17 cellular contexts compared by ENCODE assay signal in genomic region chr4:140249351-140249750, GRCh38.
A peak's percentile ranks its signal among the peaks of the same experiment; 100 is the strongest.
DNase-seq lines count a peak whose midpoint lies in the region; ATAC-seq, FAIRE-seq and TF ChIP-seq lines count a peak whose summit lies in the region.
"Had no signal": no experiment of that assay in that cellular context is flagged by ENCODE, and none has a peak within 500 bp of the region (broad histone marks: within the 10 kb centered on the region; RNA-seq: fewer than 3 reads in every experiment).

No MANE protein-coding gene starts in this region.

- no peaks in the 10 kb centered on the region for H3K9me3 Mint-ChIP-seq in activated CD4-positive, alpha-beta memory T cell treated with anti-CD3 and anti-CD28 coated beads, Interleukin-2, amount 10 ng/mL, durations not matched to agents 7 days and 5 days
- H3K9me3 Mint-ChIP-seq: activated CD4-positive, alpha-beta T cell treated with anti-CD3 and anti-CD28 coated beads, Interleukin-2, amount 10 ng/mL, durations not matched to agents 7 days and 5 days; activated T-helper 1 cell treated with anti-CD3 and anti-CD28 coated beads, Interleukin-12 subunit alpha, Interleukin-12 subunit beta, Interleukin-2, Interleukin-4 antibody, amounts not matched to agents 30 ng/mL and 10 ng/mL and 1 ng/mL, durations not matched to agents 14 hours and 24 hours and 36 hours had no signal

- WGBS in HepG2 (ENCODE audit: low lambda C conversion rate): 73% methylated on average over 4 of the region's 4 CpGs
- 75% methylated on average over 4 of the region's 4 CpGs for WGBS in right lobe of liver (ENCODE audit: insufficient coverage, low coverage, low lambda C conversion rate, missing lambda C conversion rate)

- POLR2A ChIA-PET in HepG2 (lab: Yijun Ruan, JAX): no interaction called here
- POLR2A ChIA-PET in activated CD4-positive, alpha-beta memory T cell treated with anti-CD3 and anti-CD28 coated beads, Interleukin-2, amount 10 ng/mL, durations not matched to agents 7 days and 5 days (lab: Charles Lee): interaction anchor here (0.7 kb wide), 1 partner anchor 96 kb away, joined by 3 read pairs; the partner anchor contains the start of gene MAML3

- H3K27ac Mint-ChIP-seq in activated CD4-positive, alpha-beta memory T cell treated with anti-CD3 and anti-CD28 coated beads, Interleukin-2, amount 10 ng/mL, durations not matched to agents 7 days and 5 days: no peak overlapping the region
- H3K27ac Mint-ChIP-seq: activated CD4-positive, alpha-beta T cell treated with anti-CD3 and anti-CD28 coated beads, Interleukin-2, amount 10 ng/mL, durations not matched to agents 7 days and 5 days; activated T-helper 1 cell treated with anti-CD3 and anti-CD28 coated beads, Interleukin-12 subunit alpha, Interleukin-12 subunit beta, Interleukin-2, Interleukin-4 antibody, amounts not matched to agents 30 ng/mL and 10 ng/mL and 1 ng/mL, durations not matched to agents 14 hours and 24 hours and 36 hours had no signal

- no peak for TF ChIP-seq RAD21 in HepG2 (CRISPR knock-in tag; IDR thresholded peaks at IDR 0.05)

- TF ChIP-seq POLR2A in HepG2 (IDR thresholded peaks at IDR 0.05; ENCODE audit: insufficient read depth in 1 of 2, low read depth in 2 of 2, low read length in 2 of 2): no peak
- TF ChIP-seq POLR2A in right lobe of liver (IDR thresholded peaks at IDR 0.05): no peak

- H3K4me1 ChIP-seq in HepG2 (ENCODE audit: insufficient read depth, low read length): peaks cover 12% of the 10 kb centered on the region
- H3K4me1 ChIP-seq in right lobe of liver: peaks cover 0 to 6% (median 0%) of the 10 kb centered on the region in 4 donors

- no peak overlapping the region for H3K4me2 ChIP-seq in HepG2 (ENCODE audit: low read depth, low read length)

- ATAC-seq in HepG2 (no peak), right lobe of liver (no peak), GM19467 (IDR thresholded peaks at IDR 0.05; ENCODE audit: unreplicated experiment) (no peak), GM18873 (IDR thresholded peaks at IDR 0.05; ENCODE audit: low FRiP score, unreplicated experiment) (no peak)

- H3K36me3 ChIP-seq in HepG2 (replicated peaks in 1 of 2; ENCODE audit: control insufficient read depth in 1 of 2, insufficient read depth in 2 of 2, low read length in 2 of 2) (no peaks in the 10 kb centered on the region), right lobe of liver (no peaks in the 10 kb centered on the region)
- H3K36me3 ChIP-seq: ascending aorta, BE2C, HAP-1 had no signal

- no peak overlapping the region for H3K4me3 Mint-ChIP-seq in activated CD4-positive, alpha-beta memory T cell treated with anti-CD3 and anti-CD28 coated beads, Interleukin-2, amount 10 ng/mL, durations not matched to agents 7 days and 5 days
- H3K4me3 Mint-ChIP-seq: activated CD4-positive, alpha-beta T cell treated with anti-CD3 and anti-CD28 coated beads, Interleukin-2, amount 10 ng/mL, durations not matched to agents 7 days and 5 days; activated T-helper 1 cell treated with anti-CD3 and anti-CD28 coated beads, Interleukin-12 subunit alpha, Interleukin-12 subunit beta, Interleukin-2, Interleukin-4 antibody, amounts not matched to agents 30 ng/mL and 10 ng/mL and 1 ng/mL, durations not matched to agents 14 hours and 24 hours and 36 hours had no signal

- in situ Hi-C loops in HepG2 (cut with HindIII; ENCODE audit: extremely low pct_ligation_motif_present, low pct_unique_long_range_greater_than_20kb) (no loop called here), SK-MEL-5 (cut with HindIII; ENCODE audit: low pct_unique_long_range_greater_than_20kb, low sequenced_read_pairs) (no loop called here)

- DNase-seq in HepG2 (ENCODE audit: low spot score) (no peak), right lobe of liver (no peak), SK-MEL-5 (ENCODE audit: low read depth, low spot score) (peak; percentile 20), fibroblast of the aortic adventitia (ENCODE audit: low read depth) (peak; percentile 82)
- DNase-seq in activated CD4-positive, alpha-beta memory T cell treated with anti-CD3 and anti-CD28 coated beads, Interleukin-2, amount 10 ng/mL, durations not matched to agents 7 days and 5 days: no peak
- no peak for DNase-seq in activated CD4-positive, alpha-beta T cell treated with anti-CD3 and anti-CD28 coated beads for 1 hour
- DNase-seq: activated CD4-positive, alpha-beta T cell treated with anti-CD3 and anti-CD28 coated beads, Interleukin-2, amount 10 ng/mL, durations not matched to agents 7 days and 5 days; BE2C; effector CD4-positive, alpha-beta T cell; kidney glomerular epithelial cell; RPMI8226; stimulated activated CD4-positive, alpha-beta T cell treated with anti-CD3 and anti-CD28 coated beads, Interleukin-2, amount 100 ng/mL, for 48 hours had no signal

- CTCF ChIA-PET in HepG2 (lab: Yijun Ruan, JAX; ENCODE audit: low intra/inter-chr PET ratio, low total read pairs): no interaction called here
- CTCF ChIA-PET in activated CD4-positive, alpha-beta memory T cell treated with anti-CD3 and anti-CD28 coated beads, Interleukin-2, amount 10 ng/mL, durations not matched to agents 7 days and 5 days (lab: Charles Lee): interaction anchor here (0.7 kb wide), 1 partner anchor 212 kb away, joined by 4 read pairs; no protein-coding TSS in a partner anchor

- BruUV-seq in HepG2 (replicated peaks; lab: Mats Ljungman, UMichigan): no TSS peak

- H3K9ac ChIP-seq in HepG2 (ENCODE audit: insufficient read depth, low read depth, low read length): no peak overlapping the region

- intact Hi-C loops in HepG2 (cut with micrococcal nuclease; ENCODE audit: unreplicated experiment) (no loop called here), right lobe of liver (cut with DNase I) (no loop called here)

- H4K20me1 ChIP-seq in HepG2 (ENCODE audit: insufficient read depth, low read length): no peaks in the 10 kb centered on the region

- no peak overlapping the region for H3K27ac ChIP-seq in HepG2 (ENCODE audit: extremely low read length, insufficient read depth, low read length)
- no peak overlapping the region for H3K27ac ChIP-seq in right lobe of liver
- H3K27ac ChIP-seq: ascending aorta had no signal

- peaks cover 16% of the 10 kb centered on the region for H3K4me1 Mint-ChIP-seq in activated CD4-positive, alpha-beta memory T cell treated with anti-CD3 and anti-CD28 coated beads, Interleukin-2, amount 10 ng/mL, durations not matched to agents 7 days and 5 days

- TF ChIP-seq CTCF in HepG2 (CRISPR knock-in tag; IDR thresholded peaks at IDR 0.05): no peak
- TF ChIP-seq CTCF in right lobe of liver (IDR thresholded peaks at IDR 0.05): no peak
- no peak for TF ChIP-seq CTCF in fibroblast of the aortic adventitia (IDR thresholded peaks at IDR 0.05; ENCODE audit: insufficient read depth, low read length)

- H3K4me3 ChIP-seq in HepG2 (replicated peaks in 1 of 3; ENCODE audit: insufficient read depth in 1 of 3, low read depth in 2 of 3, low read length in 3 of 3) (no peak overlapping the region), right lobe of liver (no peak overlapping the region), fibroblast of the aortic adventitia (ENCODE audit: low read depth, low read length) (no peak overlapping the region)
- H3K4me3 ChIP-seq: ascending aorta, HAP-1 had no signal

- H3K79me2 ChIP-seq in HepG2 (ENCODE audit: insufficient read depth, low read length): no peaks in the 10 kb centered on the region

- no peaks in the 10 kb centered on the region for H3K9me3 ChIP-seq in HepG2 (ENCODE audit: low read length)
- H3K9me3 ChIP-seq in right lobe of liver: no peaks in the 10 kb centered on the region
- H3K9me3 ChIP-seq: ascending aorta, BE2C, HAP-1 had no signal

- no peak for TF ChIP-seq EP300 in HepG2 (IDR thresholded peaks at IDR 0.05; ENCODE audit: low read depth in 2 of 2, low read length in 2 of 2)
- no peak for TF ChIP-seq EP300 in HepG2 (CRISPR knock-in tag; IDR thresholded peaks at IDR 0.05; ENCODE audit: borderline replicate concordance)

- H3K27me3 ChIP-seq in HepG2 (ENCODE audit: control insufficient read depth in 1 of 2, insufficient read depth in 2 of 2, low read length in 2 of 2) (peaks cover 2 to 11% of the 10 kb centered on the region in 2 experiments; a peak in 2 of 5 replicates), right lobe of liver (no peaks in the 10 kb centered on the region)
- H3K27me3 ChIP-seq: ascending aorta, BE2C had no signal

- no peak for FAIRE-seq in HepG2 (lab: Jason Lieb, UNC)

- H2AFZ ChIP-seq in HepG2 (ENCODE audit: low read length): no peak overlapping the region

- H3K27me3 Mint-ChIP-seq in activated CD4-positive, alpha-beta memory T cell treated with anti-CD3 and anti-CD28 coated beads, Interleukin-2, amount 10 ng/mL, durations not matched to agents 7 days and 5 days: peaks cover 27% of the 10 kb centered on the region

- H3K36me3 Mint-ChIP-seq in activated CD4-positive, alpha-beta memory T cell treated with anti-CD3 and anti-CD28 coated beads, Interleukin-2, amount 10 ng/mL, durations not matched to agents 7 days and 5 days (ENCODE audit: low read depth): no peaks in the 10 kb centered on the region

TF ChIP-seq in HepG2, 621 proteins besides CTCF, POLR2A, EP300 and RAD21 (continues in another document):
- TF ChIP-seq SMARCE1 (IDR thresholded peaks at IDR 0.05; ENCODE audit: borderline replicate concordance): no peak
- TF ChIP-seq, protein P1, sequence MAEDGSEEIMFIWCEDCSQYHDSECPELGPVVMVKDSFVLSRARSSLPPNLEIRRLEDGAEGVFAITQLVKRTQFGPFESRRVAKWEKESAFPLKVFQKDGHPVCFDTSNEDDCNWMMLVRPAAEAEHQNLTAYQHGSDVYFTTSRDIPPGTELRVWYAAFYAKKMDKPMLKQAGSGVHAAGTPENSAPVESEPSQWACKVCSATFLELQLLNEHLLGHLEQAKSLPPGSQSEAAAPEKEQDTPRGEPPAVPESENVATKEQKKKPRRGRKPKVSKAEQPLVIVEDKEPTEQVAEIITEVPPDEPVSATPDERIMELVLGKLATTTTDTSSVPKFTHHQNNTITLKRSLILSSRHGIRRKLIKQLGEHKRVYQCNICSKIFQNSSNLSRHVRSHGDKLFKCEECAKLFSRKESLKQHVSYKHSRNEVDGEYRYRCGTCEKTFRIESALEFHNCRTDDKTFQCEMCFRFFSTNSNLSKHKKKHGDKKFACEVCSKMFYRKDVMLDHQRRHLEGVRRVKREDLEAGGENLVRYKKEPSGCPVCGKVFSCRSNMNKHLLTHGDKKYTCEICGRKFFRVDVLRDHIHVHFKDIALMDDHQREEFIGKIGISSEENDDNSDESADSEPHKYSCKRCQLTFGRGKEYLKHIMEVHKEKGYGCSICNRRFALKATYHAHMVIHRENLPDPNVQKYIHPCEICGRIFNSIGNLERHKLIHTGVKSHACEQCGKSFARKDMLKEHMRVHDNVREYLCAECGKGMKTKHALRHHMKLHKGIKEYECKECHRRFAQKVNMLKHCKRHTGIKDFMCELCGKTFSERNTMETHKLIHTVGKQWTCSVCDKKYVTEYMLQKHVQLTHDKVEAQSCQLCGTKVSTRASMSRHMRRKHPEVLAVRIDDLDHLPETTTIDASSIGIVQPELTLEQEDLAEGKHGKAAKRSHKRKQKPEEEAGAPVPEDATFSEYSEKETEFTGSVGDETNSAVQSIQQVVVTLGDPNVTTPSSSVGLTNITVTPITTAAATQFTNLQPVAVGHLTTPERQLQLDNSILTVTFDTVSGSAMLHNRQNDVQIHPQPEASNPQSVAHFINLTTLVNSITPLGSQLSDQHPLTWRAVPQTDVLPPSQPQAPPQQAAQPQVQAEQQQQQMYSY (CRISPR knock-in tag; IDR thresholded peaks at IDR 0.05): peak; percentile 93

Comparison
In these comparisons a context has a peak if more than half of its experiments do, and no peak if none do; other contexts are left out.
1. DNase-seq: peak in SK-MEL-5 (single experiment) and fibroblast of the aortic adventitia (single experiment); none in HepG2 (single experiment), right lobe of liver (0 of 3), activated CD4-positive, alpha-beta memory T cell treated with anti-CD3 and anti-CD28 coated beads, Interleukin-2, amount 10 ng/mL, durations not matched to agents 7 days and 5 days (single experiment) and activated CD4-positive, alpha-beta T cell treated with anti-CD3 and anti-CD28 coated beads for 1 hour (single experiment).